27 cellular contexts compared by ENCODE assay signal in the genomic region with DNA sequence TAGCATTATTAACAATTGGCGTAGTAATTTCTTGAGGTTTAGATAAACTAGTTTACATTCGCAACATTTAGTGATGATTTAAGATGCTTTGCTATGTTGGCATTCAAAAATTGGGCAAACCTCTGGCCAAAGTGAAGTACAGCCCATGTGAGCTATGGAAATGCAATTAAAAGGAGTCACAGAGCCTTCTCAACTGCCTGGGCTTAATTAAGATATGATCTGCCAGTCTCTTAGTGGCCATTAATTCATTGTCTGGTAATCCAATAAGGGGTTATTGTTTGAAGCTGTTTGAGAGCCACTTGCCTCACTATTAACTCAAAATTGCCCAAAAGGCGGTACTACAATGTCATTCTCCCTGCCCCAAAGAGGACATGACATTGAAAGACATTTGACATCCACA.
"Had no signal": no experiment of that assay in that cellular context is flagged by ENCODE, and none has a peak within 500 bp of the region (broad histone marks: within the 10 kb centered on the region; RNA-seq: fewer than 3 reads in every experiment).

No MANE protein-coding gene starts in this region.

- H3K4me3 Mint-ChIP-seq: effector memory CD8-positive, alpha-beta T cell; immature natural killer cell; mesothelial cell of epicardium; naive B cell; natural killer cell treated with Interleukin-12 subunit alpha and Interleukin-12 subunit beta and Interleukin-15 and Interleukin-18, amount 100 ng/mL, for 72 hours; neural crest cell had no signal

- H3K9me3 Mint-ChIP-seq: neural crest cell had no signal

- H3K36me3 ChIP-seq: esophagus squamous epithelium, lower lobe of right lung, prostate gland, right atrium auricular region, stomach, thyroid gland, vagina had no signal

- H3K27me3 Mint-ChIP-seq: naive B cell; natural killer cell treated with Interleukin-12 subunit alpha and Interleukin-12 subunit beta and Interleukin-15 and Interleukin-18, amount 100 ng/mL, for 72 hours had no signal

- H3K27ac Mint-ChIP-seq: effector memory CD8-positive, alpha-beta T cell; immature natural killer cell; mesothelial cell of epicardium; naive B cell; natural killer cell treated with Interleukin-12 subunit alpha and Interleukin-12 subunit beta and Interleukin-15 and Interleukin-18, amount 100 ng/mL, for 72 hours had no signal

- H3K36me3 Mint-ChIP-seq: immature natural killer cell; mesothelial cell of epicardium; naive B cell; natural killer cell treated with Interleukin-12 subunit alpha and Interleukin-12 subunit beta and Interleukin-15 and Interleukin-18, amount 100 ng/mL, for 72 hours had no signal

- DNase-seq: cortex of kidney; effector memory CD8-positive, alpha-beta T cell; erythroblast; esophagus squamous epithelium; hypothalamus; immature natural killer cell; islet precursor cell; left ventricle myocardium superior; lower lobe of right lung; mucosa of descending colon; naive B cell; stimulated activated CD4-positive, alpha-beta T cell treated with anti-CD3 and anti-CD28 coated beads, Interleukin-12 subunit alpha, Interleukin-12 subunit beta, amount 100 ng/mL, for 4 hours; stimulated activated CD4-positive, alpha-beta T cell treated with anti-CD3 and anti-CD28 coated beads, Interleukin-1b, Interleukin-23, amount 100 ng/mL, for 48 hours; stimulated activated CD4-positive, alpha-beta T cell treated with anti-CD3 and anti-CD28 coated beads, Interleukin-4, amount 100 ng/mL, for 1 hour; stimulated activated CD8-positive, alpha-beta memory T cell treated with anti-CD3 and anti-CD28 coated beads, Interleukin-4, amount 100 ng/mL, for 48 hours; stimulated activated naive CD4-positive, alpha-beta T cell treated with Interleukin-2 at 50 U/mL for 16 hours; stomach; thyroid gland; trophoblast cell had no signal

- H3K9me3 ChIP-seq: esophagus squamous epithelium, lower lobe of right lung, mucosa of descending colon, prostate gland, right atrium auricular region, thyroid gland, vagina had no signal

- H3K27me3 ChIP-seq: esophagus squamous epithelium, right atrium auricular region, thyroid gland, vagina had no signal

- ATAC-seq: effector memory CD8-positive, alpha-beta T cell; left ventricle myocardium superior; lower lobe of right lung; mucosa of descending colon; natural killer cell treated with Interleukin-12 subunit alpha and Interleukin-12 subunit beta and Interleukin-15 and Interleukin-18, amount 100 ng/mL, for 72 hours; sciatic nerve had no signal

- H3K4me3 ChIP-seq: esophagus squamous epithelium, lower lobe of right lung, mucosa of descending colon, prostate gland, right atrium auricular region, smooth muscle cell, stomach, thyroid gland, vagina had no signal

- H3K4me2 ChIP-seq: smooth muscle cell had no signal

- H3K4me1 Mint-ChIP-seq: immature natural killer cell, naive B cell had no signal

- H3K4me1 ChIP-seq: esophagus squamous epithelium, lower lobe of right lung, prostate gland, stomach, thyroid gland, vagina had no signal

- H3K27ac ChIP-seq: esophagus squamous epithelium, lower lobe of right lung, prostate gland, right atrium auricular region, stomach, thyroid gland, vagina had no signal
